Comparison of ENCODE assay signal across 25 cellular contexts in genomic region chr14:47200740-47201139, GRCh38.
"Had no signal": no experiment of that assay in that cellular context is flagged by ENCODE, and none has a peak within 500 bp of the region (broad histone marks: within the 10 kb centered on the region; RNA-seq: fewer than 3 reads in every experiment).

No MANE protein-coding gene starts in this region.

- H3K36me3 ChIP-seq: left lung, neural progenitor cell, ovary, right lobe of liver, thyroid gland, uterus had no signal

- ATAC-seq: left colon; left lung; natural killer cell; psoas muscle; right lobe of liver; stimulated activated memory B cell treated with anti-CD40 and anti-IgM and Interleukin-4, amounts not matched to agents 10 μg/mL and 1 μg/mL and 100 μg/mL, for 72 hours; stimulated activated naive CD8-positive, alpha-beta T cell treated with anti-CD3 and anti-CD28 coated beads, Interleukin-15, amount 100 ng/mL, for 72 hours had no signal

- FAIRE-seq: keratinocyte had no signal

- H3K27me3 ChIP-seq: left lung, neural progenitor cell, ovary, right lobe of liver, thyroid gland, uterus had no signal

- H3K4me1 ChIP-seq: left lung, neural progenitor cell, psoas muscle, right lobe of liver, thyroid gland, uterus had no signal

- DNase-seq: head of caudate nucleus; hippocampal formation; left colon; mesendoderm; naive B cell; natural killer cell; nephron progenitor cell; ovary; psoas muscle; right lobe of liver; stimulated activated CD4-positive, alpha-beta T cell treated with anti-CD3 and anti-CD28 coated beads, Interleukin-1b, Interleukin-23, amount 100 ng/mL, for 48 hours; stimulated activated CD4-positive, alpha-beta T cell treated with anti-CD3 and anti-CD28 coated beads, Interleukin-2, amount 100 ng/mL, for 48 hours; stimulated activated CD4-positive, alpha-beta T cell treated with anti-CD3 and anti-CD28 coated beads, Interleukin-4, amount 100 ng/mL, for 4 hours; stimulated activated CD8-positive, alpha-beta memory T cell treated with anti-CD3 and anti-CD28 coated beads, Interleukin-4, amount 100 ng/mL, for 48 hours; stimulated activated naive CD4-positive, alpha-beta T cell treated with Interleukin-2 at 50 U/mL for 16 hours; stimulated activated naive CD8-positive, alpha-beta T cell treated with anti-CD3 and anti-CD28 coated beads, Interleukin-15, amount 100 ng/mL, for 72 hours; substantia nigra; thyroid gland; uterus had no signal

- H3K27ac ChIP-seq: left lung, neural progenitor cell, ovary, psoas muscle, right lobe of liver, thyroid gland, uterus had no signal

- H3K9me3 ChIP-seq: ovary, psoas muscle, right lobe of liver, thyroid gland, uterus had no signal

- H2AFZ ChIP-seq: neural progenitor cell had no signal

- H3K4me2 ChIP-seq: neural progenitor cell, smooth muscle cell had no signal

- H3K9ac ChIP-seq: neural progenitor cell had no signal

- H3K4me3 ChIP-seq: left lung, lung, neural progenitor cell, ovary, psoas muscle, right lobe of liver, smooth muscle cell, thyroid gland, uterus had no signal
